23 cellular contexts compared by ENCODE assay signal in the genomic region with DNA sequence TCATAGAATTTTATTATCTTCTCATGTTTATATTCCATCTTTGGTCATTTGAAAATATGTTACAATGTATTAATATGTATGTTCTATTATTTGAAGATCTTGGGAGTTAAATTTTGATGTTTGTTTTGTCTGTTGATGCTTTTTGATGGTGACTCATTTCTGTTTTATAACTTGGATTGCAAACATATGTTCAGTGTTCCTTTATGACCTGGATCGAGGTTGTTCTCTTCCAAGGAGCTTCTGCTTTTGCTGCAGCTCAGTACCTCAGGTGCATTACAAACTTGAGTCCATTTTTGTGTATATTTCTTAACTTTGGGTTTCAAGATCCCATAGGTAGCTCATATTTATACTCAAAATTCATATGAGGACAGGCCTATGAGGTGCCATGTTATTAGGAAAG. TPM values are rescaled to one million over a fixed set of nuclear protein-coding genes. Genes with fewer than 3 reads are reported as not detected.
"Had no signal": no experiment of that assay in that cellular context is flagged by ENCODE, and none has a peak within 500 bp of the region (broad histone marks: within the 10 kb centered on the region; RNA-seq: fewer than 3 reads in every experiment).

No MANE protein-coding gene starts in this region.

- H3K27ac ChIP-seq: colonic mucosa, foreskin keratinocyte, ovary, right lobe of liver, suprapubic skin had no signal

- H3K9me3 ChIP-seq: colonic mucosa, lower lobe of right lung, ovary, right lobe of liver, suprapubic skin had no signal

- DNase-seq: caudate nucleus; colonic mucosa; effector memory CD4-positive, alpha-beta T cell; erythroblast; foreskin keratinocyte; hypothalamus; immature natural killer cell; kidney glomerular epithelial cell; natural killer cell; occipital lobe; ovary; posterior cingulate gyrus; right lobe of liver; stimulated activated CD4-positive, alpha-beta T cell treated with anti-CD3 and anti-CD28 coated beads, Interleukin-12 subunit alpha, Interleukin-12 subunit beta, amount 100 ng/mL, for 4 hours; stimulated activated CD4-positive, alpha-beta T cell treated with anti-CD3 and anti-CD28 coated beads, Interleukin-1b, Interleukin-23, amount 100 ng/mL, for 48 hours; stimulated activated CD4-positive, alpha-beta T cell treated with anti-CD3 and anti-CD28 coated beads, Interleukin-4, amount 100 ng/mL, for 1 hour; stimulated activated CD8-positive, alpha-beta memory T cell treated with anti-CD3 and anti-CD28 coated beads, Interleukin-4, amount 100 ng/mL, for 48 hours; stimulated activated naive CD4-positive, alpha-beta T cell; stimulated activated naive CD8-positive, alpha-beta T cell treated with anti-CD3 and anti-CD28 coated beads, Interleukin-15, amount 100 ng/mL, for 72 hours had no signal

- H3K4me3 ChIP-seq: colonic mucosa, lower lobe of right lung, ovary, right lobe of liver, smooth muscle cell, suprapubic skin had no signal

- H3K4me1 ChIP-seq: colonic mucosa, foreskin keratinocyte, right lobe of liver had no signal

- ATAC-seq: foreskin keratinocyte; natural killer cell; stimulated activated naive CD8-positive, alpha-beta T cell treated with anti-CD3 and anti-CD28 coated beads, Interleukin-15, amount 100 ng/mL, for 72 hours had no signal

- H3K27me3 ChIP-seq: colonic mucosa, foreskin keratinocyte, ovary, right lobe of liver, suprapubic skin had no signal

- H3K36me3 ChIP-seq: colonic mucosa, ovary, right lobe of liver, suprapubic skin had no signal

RNA-seq across cellular contexts. Expression of a gene that starts 37.1 kb away (rescaled TPM):
- total RNA-seq: natural killer cell, pulmonary artery endothelial cell had no signal
